2 cellular contexts compared by ENCODE assay signal in the genomic region with DNA sequence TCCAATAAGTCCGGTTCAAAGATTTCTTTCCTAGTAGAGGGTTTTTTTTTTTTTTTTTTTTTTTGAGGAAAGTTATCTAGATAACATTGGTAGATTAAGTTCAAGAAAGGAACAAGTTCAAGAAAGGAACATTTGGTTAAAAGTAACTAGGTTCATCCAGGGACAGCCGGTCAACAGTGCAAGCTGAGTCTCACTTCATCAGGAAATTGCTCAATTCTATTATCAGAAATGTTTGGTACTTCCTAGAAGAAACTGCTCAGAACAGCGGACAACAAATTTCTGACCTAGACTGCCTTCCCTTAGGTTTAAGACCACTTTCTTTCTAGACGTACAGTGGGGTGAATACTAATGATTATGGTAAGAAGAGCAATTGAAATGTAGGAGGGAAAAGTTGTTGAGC.
TF ChIP-seq lines count a peak whose summit lies in the region.

No MANE protein-coding gene starts in this region.

TF ChIP-seq in liver, 16 proteins besides CTCF, POLR2A, EP300 and RAD21:
- TF ChIP-seq HNF4G (IDR thresholded peaks at IDR 0.05) = no peak
- TF ChIP-seq RXRA (IDR thresholded peaks at IDR 0.05) = peak; percentile 72 to 75
- TF ChIP-seq NR2F2 (IDR thresholded peaks at IDR 0.05) = peak; percentile 78

TF ChIP-seq in HepG2, 621 proteins besides CTCF, POLR2A, EP300 and RAD21:
- no peak for TF ChIP-seq NCOA5 (CRISPR knock-in tag; IDR thresholded peaks at IDR 0.05)
- TF ChIP-seq MAFK (conservative IDR thresholded peaks at IDR 0.05 in 1 of 2, IDR thresholded peaks at IDR 0.05 in 1 of 2; ENCODE audit: low read length in 2 of 2) = no peak
